ENCODE assay signal across 1 cellular context in the genomic region with DNA sequence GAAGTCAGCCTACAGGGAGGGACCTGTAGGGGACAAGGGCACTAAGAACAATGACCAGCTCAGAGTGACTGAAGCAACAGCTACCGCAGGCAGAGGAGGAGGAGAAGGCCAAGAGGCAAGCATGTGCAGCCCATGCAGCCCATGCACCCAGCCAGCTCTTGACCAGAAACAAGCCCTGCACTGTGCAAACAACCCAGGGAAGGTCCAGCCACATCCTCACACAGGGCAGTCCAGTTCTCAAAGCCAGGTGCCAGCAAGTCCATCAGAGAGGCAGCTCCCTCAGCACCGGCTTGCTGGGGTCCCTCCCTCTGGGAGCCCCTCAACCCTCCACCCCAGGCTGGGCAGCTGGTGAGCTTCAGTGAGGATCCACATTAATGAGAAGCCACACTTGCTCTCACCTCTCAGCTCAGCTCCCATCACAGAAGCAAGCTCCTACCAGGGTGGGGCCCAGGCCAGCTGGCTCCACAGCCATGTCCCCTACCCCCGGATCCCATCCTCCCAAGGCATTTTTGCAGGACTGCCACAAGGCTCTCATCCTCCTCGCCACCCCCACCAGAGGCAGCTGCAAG.
TF ChIP-seq lines count a peak whose summit lies in the region.

No MANE protein-coding gene starts in this region.

TF ChIP-seq in K562, 482 proteins besides CTCF, POLR2A, EP300 and RAD21:
- TF ChIP-seq BMI1 (IDR thresholded peaks at IDR 0.05; ENCODE audit: low read length) (no peak), CHD2 (IDR thresholded peaks at IDR 0.05; ENCODE audit: low read depth, low read length) (no peak), ZNF696 (CRISPR knock-in tag; conservative IDR thresholded peaks at IDR 0.05) (no peak), CC2D1A (IDR thresholded peaks at IDR 0.05) (no peak), PHF8 (IDR thresholded peaks at IDR 0.05; ENCODE audit: borderline replicate concordance, low read length) (peak; percentile 9; the same call in 1 of the 2 replicates), KDM4B (IDR thresholded peaks at IDR 0.05; ENCODE audit: borderline replicate concordance in 2 of 2, low read depth in 1 of 2) (no peak), PHB (CRISPR knock-in tag; IDR thresholded peaks at IDR 0.05) (no peak), ETS2 (tag; IDR thresholded peaks at IDR 0.05; ENCODE audit: borderline replicate concordance, poor library complexity, severe bottlenecking) (no peak), FOXK2 (conservative IDR thresholded peaks at IDR 0.05 in 1 of 2, IDR thresholded peaks at IDR 0.05 in 1 of 2; ENCODE audit: low read depth in 2 of 2) (no peak), ATF7 (IDR thresholded peaks at IDR 0.05) (no peak), HDAC6 (IDR thresholded peaks at IDR 0.05; ENCODE audit: low read depth, low read length) (0 out of 2 replicates have a peak, but pooled peaks have one; percentile 62), YBX1 (IDR thresholded peaks at IDR 0.05) (no peak), KDM2B (CRISPR knock-in tag; IDR thresholded peaks at IDR 0.05) (peak; percentile 16; the same call in 1 of the 2 replicates), PHF21A (IDR thresholded peaks at IDR 0.05; ENCODE audit: borderline replicate concordance, low read depth) (no peak), ZBTB7A (IDR thresholded peaks at IDR 0.05; ENCODE audit: borderline replicate concordance, control insufficient read depth, low read depth, low read length) (peak; percentile 13; the same call in 1 of the 2 replicates), PCBP1 (IDR thresholded peaks at IDR 0.05; ENCODE audit: low read depth, low read length, poor library complexity, severe bottlenecking) (no peak), NFYB (IDR thresholded peaks at IDR 0.05; ENCODE audit: extremely low read depth, insufficient read length) (no peak), HNRNPL (IDR thresholded peaks at IDR 0.05; ENCODE audit: low read depth, low read length) (no peak), STAT5B (CRISPR knock-in tag; IDR thresholded peaks at IDR 0.05) (no peak), C11orf30 (IDR thresholded peaks at IDR 0.05; ENCODE audit: low read depth) (no peak), DIDO1 (tag; IDR thresholded peaks at IDR 0.05; ENCODE audit: low read depth) (no peak), ETV1 (tag; conservative IDR thresholded peaks at IDR 0.05; ENCODE audit: low read depth) (no peak), KLF6 (CRISPR knock-in tag; IDR thresholded peaks at IDR 0.05; ENCODE audit: borderline replicate concordance) (no peak), PTTG1 (tag; IDR thresholded peaks at IDR 0.05; ENCODE audit: low read depth) (no peak), MYC (IDR thresholded peaks at IDR 0.05; ENCODE audit: low read depth, low read length) (no peak), MYC (CRISPR knock-in tag; IDR thresholded peaks at IDR 0.05; ENCODE audit: borderline replicate concordance, low read depth) (no peak; the same call in 1 of the 2 replicates), MBD2 (IDR thresholded peaks at IDR 0.05; ENCODE audit: borderline replicate concordance, low read depth) (no peak), SIN3B (IDR thresholded peaks at IDR 0.05; ENCODE audit: low read depth) (no peak), ZNF699 (CRISPR knock-in tag; IDR thresholded peaks at IDR 0.05; ENCODE audit: insufficient replicate concordance) (no peak), POLR2G (IDR thresholded peaks at IDR 0.05; ENCODE audit: low read depth, low read length) (peak; percentile 44; the same call in 1 of the 2 replicates), NCOA2 (IDR thresholded peaks at IDR 0.05; ENCODE audit: partially characterized antibody in 2 of 2) (no peak)
- TF ChIP-seq, protein P1, sequence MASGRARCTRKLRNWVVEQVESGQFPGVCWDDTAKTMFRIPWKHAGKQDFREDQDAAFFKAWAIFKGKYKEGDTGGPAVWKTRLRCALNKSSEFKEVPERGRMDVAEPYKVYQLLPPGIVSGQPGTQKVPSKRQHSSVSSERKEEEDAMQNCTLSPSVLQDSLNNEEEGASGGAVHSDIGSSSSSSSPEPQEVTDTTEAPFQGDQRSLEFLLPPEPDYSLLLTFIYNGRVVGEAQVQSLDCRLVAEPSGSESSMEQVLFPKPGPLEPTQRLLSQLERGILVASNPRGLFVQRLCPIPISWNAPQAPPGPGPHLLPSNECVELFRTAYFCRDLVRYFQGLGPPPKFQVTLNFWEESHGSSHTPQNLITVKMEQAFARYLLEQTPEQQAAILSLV (tag; IDR thresholded peaks at IDR 0.05), result no peak
- TF ChIP-seq, protein P2, sequence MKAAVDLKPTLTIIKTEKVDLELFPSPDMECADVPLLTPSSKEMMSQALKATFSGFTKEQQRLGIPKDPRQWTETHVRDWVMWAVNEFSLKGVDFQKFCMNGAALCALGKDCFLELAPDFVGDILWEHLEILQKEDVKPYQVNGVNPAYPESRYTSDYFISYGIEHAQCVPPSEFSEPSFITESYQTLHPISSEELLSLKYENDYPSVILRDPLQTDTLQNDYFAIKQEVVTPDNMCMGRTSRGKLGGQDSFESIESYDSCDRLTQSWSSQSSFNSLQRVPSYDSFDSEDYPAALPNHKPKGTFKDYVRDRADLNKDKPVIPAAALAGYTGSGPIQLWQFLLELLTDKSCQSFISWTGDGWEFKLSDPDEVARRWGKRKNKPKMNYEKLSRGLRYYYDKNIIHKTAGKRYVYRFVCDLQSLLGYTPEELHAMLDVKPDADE (conservative IDR thresholded peaks at IDR 0.05; ENCODE audit: control insufficient read depth, low read depth, low read length), result peak; percentile 59; the same call in 1 of the 2 replicates
- TF ChIP-seq, protein P3, sequence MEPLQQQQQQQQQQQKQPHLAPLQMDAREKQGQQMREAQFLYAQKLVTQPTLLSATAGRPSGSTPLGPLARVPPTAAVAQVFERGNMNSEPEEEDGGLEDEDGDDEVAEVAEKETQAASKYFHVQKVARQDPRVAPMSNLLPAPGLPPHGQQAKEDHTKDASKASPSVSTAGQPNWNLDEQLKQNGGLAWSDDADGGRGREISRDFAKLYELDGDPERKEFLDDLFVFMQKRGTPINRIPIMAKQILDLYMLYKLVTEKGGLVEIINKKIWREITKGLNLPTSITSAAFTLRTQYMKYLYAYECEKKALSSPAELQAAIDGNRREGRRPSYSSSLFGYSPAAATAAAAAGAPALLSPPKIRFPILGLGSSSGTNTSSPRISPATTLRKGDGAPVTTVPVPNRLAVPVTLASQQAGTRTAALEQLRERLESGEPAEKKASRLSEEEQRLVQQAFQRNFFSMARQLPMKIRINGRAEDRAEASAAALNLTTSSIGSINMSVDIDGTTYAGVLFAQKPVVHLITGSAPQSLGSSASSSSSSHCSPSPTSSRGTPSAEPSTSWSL (CRISPR knock-in tag; IDR thresholded peaks at IDR 0.05; ENCODE audit: borderline replicate concordance), result peak; percentile 57; the same call in 1 of the 2 replicates
- TF ChIP-seq, protein P4, sequence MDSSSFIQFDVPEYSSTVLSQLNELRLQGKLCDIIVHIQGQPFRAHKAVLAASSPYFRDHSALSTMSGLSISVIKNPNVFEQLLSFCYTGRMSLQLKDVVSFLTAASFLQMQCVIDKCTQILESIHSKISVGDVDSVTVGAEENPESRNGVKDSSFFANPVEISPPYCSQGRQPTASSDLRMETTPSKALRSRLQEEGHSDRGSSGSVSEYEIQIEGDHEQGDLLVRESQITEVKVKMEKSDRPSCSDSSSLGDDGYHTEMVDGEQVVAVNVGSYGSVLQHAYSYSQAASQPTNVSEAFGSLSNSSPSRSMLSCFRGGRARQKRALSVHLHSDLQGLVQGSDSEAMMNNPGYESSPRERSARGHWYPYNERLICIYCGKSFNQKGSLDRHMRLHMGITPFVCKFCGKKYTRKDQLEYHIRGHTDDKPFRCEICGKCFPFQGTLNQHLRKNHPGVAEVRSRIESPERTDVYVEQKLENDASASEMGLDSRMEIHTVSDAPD (CRISPR knock-in tag; IDR thresholded peaks at IDR 0.05), result no peak
- TF ChIP-seq, protein P5, sequence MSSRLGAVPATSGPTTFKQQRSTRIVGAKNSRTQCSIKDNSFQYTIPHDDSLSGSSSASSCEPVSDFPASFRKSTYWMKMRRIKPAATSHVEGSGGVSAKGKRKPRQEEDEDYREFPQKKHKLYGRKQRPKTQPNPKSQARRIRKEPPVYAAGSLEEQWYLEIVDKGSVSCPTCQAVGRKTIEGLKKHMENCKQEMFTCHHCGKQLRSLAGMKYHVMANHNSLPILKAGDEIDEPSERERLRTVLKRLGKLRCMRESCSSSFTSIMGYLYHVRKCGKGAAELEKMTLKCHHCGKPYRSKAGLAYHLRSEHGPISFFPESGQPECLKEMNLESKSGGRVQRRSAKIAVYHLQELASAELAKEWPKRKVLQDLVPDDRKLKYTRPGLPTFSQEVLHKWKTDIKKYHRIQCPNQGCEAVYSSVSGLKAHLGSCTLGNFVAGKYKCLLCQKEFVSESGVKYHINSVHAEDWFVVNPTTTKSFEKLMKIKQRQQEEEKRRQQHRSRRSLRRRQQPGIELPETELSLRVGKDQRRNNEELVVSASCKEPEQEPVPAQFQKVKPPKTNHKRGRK (tag; IDR thresholded peaks at IDR 0.05), result no peak
- TF ChIP-seq, protein P6, sequence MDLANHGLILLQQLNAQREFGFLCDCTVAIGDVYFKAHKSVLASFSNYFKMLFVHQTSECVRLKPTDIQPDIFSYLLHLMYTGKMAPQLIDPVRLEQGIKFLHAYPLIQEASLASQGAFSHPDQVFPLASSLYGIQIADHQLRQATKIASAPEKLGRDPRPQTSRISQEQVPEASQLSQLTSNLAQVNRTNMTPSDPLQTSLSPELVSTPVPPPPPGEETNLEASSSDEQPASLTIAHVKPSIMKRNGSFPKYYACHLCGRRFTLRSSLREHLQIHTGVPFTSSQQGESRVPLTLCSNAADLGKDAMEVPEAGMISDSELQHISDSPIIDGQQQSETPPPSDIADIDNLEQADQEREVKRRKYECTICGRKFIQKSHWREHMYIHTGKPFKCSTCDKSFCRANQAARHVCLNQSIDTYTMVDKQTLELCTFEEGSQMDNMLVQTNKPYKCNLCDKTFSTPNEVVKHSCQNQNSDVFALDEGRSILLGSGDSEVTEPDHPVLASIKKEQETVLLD (IDR thresholded peaks at IDR 0.05), result no peak
- TF ChIP-seq, protein P7, sequence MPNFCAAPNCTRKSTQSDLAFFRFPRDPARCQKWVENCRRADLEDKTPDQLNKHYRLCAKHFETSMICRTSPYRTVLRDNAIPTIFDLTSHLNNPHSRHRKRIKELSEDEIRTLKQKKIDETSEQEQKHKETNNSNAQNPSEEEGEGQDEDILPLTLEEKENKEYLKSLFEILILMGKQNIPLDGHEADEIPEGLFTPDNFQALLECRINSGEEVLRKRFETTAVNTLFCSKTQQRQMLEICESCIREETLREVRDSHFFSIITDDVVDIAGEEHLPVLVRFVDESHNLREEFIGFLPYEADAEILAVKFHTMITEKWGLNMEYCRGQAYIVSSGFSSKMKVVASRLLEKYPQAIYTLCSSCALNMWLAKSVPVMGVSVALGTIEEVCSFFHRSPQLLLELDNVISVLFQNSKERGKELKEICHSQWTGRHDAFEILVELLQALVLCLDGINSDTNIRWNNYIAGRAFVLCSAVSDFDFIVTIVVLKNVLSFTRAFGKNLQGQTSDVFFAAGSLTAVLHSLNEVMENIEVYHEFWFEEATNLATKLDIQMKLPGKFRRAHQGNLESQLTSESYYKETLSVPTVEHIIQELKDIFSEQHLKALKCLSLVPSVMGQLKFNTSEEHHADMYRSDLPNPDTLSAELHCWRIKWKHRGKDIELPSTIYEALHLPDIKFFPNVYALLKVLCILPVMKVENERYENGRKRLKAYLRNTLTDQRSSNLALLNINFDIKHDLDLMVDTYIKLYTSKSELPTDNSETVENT (CRISPR knock-in tag; IDR thresholded peaks at IDR 0.05), result peak; percentile 62; the same call in 1 of the 2 replicates
- TF ChIP-seq, protein P8, sequence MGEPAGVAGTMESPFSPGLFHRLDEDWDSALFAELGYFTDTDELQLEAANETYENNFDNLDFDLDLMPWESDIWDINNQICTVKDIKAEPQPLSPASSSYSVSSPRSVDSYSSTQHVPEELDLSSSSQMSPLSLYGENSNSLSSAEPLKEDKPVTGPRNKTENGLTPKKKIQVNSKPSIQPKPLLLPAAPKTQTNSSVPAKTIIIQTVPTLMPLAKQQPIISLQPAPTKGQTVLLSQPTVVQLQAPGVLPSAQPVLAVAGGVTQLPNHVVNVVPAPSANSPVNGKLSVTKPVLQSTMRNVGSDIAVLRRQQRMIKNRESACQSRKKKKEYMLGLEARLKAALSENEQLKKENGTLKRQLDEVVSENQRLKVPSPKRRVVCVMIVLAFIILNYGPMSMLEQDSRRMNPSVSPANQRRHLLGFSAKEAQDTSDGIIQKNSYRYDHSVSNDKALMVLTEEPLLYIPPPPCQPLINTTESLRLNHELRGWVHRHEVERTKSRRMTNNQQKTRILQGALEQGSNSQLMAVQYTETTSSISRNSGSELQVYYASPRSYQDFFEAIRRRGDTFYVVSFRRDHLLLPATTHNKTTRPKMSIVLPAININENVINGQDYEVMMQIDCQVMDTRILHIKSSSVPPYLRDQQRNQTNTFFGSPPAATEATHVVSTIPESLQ (CRISPR knock-in tag; IDR thresholded peaks at IDR 0.05), result no peak
- TF ChIP-seq, protein P9, sequence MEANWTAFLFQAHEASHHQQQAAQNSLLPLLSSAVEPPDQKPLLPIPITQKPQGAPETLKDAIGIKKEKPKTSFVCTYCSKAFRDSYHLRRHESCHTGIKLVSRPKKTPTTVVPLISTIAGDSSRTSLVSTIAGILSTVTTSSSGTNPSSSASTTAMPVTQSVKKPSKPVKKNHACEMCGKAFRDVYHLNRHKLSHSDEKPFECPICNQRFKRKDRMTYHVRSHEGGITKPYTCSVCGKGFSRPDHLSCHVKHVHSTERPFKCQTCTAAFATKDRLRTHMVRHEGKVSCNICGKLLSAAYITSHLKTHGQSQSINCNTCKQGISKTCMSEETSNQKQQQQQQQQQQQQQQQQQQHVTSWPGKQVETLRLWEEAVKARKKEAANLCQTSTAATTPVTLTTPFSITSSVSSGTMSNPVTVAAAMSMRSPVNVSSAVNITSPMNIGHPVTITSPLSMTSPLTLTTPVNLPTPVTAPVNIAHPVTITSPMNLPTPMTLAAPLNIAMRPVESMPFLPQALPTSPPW (CRISPR knock-in tag; IDR thresholded peaks at IDR 0.05), result no peak
- TF ChIP-seq, protein P10, sequence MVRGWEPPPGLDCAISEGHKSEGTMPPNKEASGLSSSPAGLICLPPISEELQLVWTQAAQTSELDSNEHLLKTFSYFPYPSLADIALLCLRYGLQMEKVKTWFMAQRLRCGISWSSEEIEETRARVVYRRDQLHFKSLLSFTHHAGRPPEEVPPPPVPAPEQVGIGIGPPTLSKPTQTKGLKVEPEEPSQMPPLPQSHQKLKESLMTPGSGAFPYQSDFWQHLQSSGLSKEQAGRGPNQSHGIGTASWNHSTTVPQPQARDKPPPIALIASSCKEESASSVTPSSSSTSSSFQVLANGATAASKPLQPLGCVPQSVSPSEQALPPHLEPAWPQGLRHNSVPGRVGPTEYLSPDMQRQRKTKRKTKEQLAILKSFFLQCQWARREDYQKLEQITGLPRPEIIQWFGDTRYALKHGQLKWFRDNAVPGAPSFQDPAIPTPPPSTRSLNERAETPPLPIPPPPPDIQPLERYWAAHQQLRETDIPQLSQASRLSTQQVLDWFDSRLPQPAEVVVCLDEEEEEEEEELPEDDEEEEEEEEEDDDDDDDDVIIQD (CRISPR knock-in tag; IDR thresholded peaks at IDR 0.05), result no peak
- TF ChIP-seq, protein P11, sequence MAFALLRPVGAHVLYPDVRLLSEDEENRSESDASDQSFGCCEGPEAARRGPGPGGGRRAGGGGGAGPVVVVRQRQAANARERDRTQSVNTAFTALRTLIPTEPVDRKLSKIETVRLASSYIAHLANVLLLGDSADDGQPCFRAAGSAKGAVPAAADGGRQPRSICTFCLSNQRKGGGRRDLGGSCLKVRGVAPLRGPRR (CRISPR knock-in tag; IDR thresholded peaks at IDR 0.05), result no peak
